Comparison of ENCODE assay signal across 9 cellular contexts in genomic region chr10:11678074-11678793, GRCh38.
DNase-seq lines count a peak whose midpoint lies in the region; ATAC-seq, FAIRE-seq and TF ChIP-seq lines count a peak whose summit lies in the region.
"Had no signal": no experiment of that assay in that cellular context is flagged by ENCODE, and none has a peak within 500 bp of the region (broad histone marks: within the 10 kb centered on the region; RNA-seq: fewer than 3 reads in every experiment).

No MANE protein-coding gene starts in this region.

- intact Hi-C loops in HepG2 (cut with micrococcal nuclease; ENCODE audit: unreplicated experiment), result no loop called here

- POLR2A ChIA-PET in HepG2 (lab: Yijun Ruan, JAX), result no interaction called here

- H2AFZ ChIP-seq in Karpas-422 (ENCODE audit: low read length) (no peak overlapping the region), HepG2 (ENCODE audit: low read length) (no peak overlapping the region)

- DNase-seq in Karpas-422, result peak; percentile 98
- DNase-seq in HepG2 (ENCODE audit: low spot score), result peak; percentile 30
- no peak for DNase-seq in COR-L47 (lab: John Stamatoyannopoulos, UW)
- no peak for DNase-seq in G401 (ENCODE audit: low spot score)
- no peak for DNase-seq in NCI-H2171 (lab: John Stamatoyannopoulos, UW)
- DNase-seq in NCI-H1092 (lab: John Stamatoyannopoulos, UW), result no peak

- FAIRE-seq in HepG2 (lab: Jason Lieb, UNC), result no peak

- H3K79me2 ChIP-seq in Karpas-422 (ENCODE audit: low read length), result peaks cover 10% of the 10 kb centered on the region
- no peaks in the 10 kb centered on the region for H3K79me2 ChIP-seq in HepG2 (ENCODE audit: insufficient read depth, low read length)

- TF ChIP-seq RAD21 in HepG2 (CRISPR knock-in tag; IDR thresholded peaks at IDR 0.05), result no peak

- no TSS peak for BruUV-seq in HepG2 (replicated peaks; lab: Mats Ljungman, UMichigan)

- WGBS in HepG2 (ENCODE audit: low lambda C conversion rate), result 35% methylated on average over 17 of the region's 17 CpGs

- H4K20me1 ChIP-seq in Karpas-422 (ENCODE audit: insufficient read depth, low read depth, low read length), result no peaks in the 10 kb centered on the region
- no peaks in the 10 kb centered on the region for H4K20me1 ChIP-seq in HepG2 (ENCODE audit: insufficient read depth, low read length)

- CTCF ChIA-PET in HepG2 (lab: Yijun Ruan, JAX; ENCODE audit: low intra/inter-chr PET ratio, low total read pairs), result no interaction called here

- in situ Hi-C loops in HepG2 (cut with HindIII; ENCODE audit: extremely low pct_ligation_motif_present, low pct_unique_long_range_greater_than_20kb), result no loop called here
- in situ Hi-C loops in G401 (cut with HindIII; ENCODE audit: low sequenced_read_pairs), result no loop called here

- H3K36me3 ChIP-seq in Karpas-422 (ENCODE audit: insufficient read depth, low read length) (peaks cover 20% of the 10 kb centered on the region), HepG2 (replicated peaks in 1 of 2; ENCODE audit: control insufficient read depth in 1 of 2, insufficient read depth in 2 of 2, low read length in 2 of 2) (no peaks in the 10 kb centered on the region)

- no peak for TF ChIP-seq POLR2A in HepG2 (IDR thresholded peaks at IDR 0.05; ENCODE audit: insufficient read depth in 1 of 2, low read depth in 2 of 2, low read length in 2 of 2)

- H3K27me3 ChIP-seq in Karpas-422 (ENCODE audit: low read length), result no peaks in the 10 kb centered on the region
- H3K27me3 ChIP-seq in HepG2 (ENCODE audit: control insufficient read depth in 1 of 2, insufficient read depth in 2 of 2, low read length in 2 of 2), result no peaks in the 10 kb centered on the region; a peak in 2 of 5 replicates

- H3K4me3 ChIP-seq in Karpas-422 (ENCODE audit: low read length) (no peak overlapping the region), HepG2 (replicated peaks in 1 of 3; ENCODE audit: insufficient read depth in 1 of 3, low read depth in 2 of 3, low read length in 3 of 3) (0 out of 6 replicates have a peak overlapping the region, but pooled peaks of 2 of the 3 experiments have one; percentile 16 to 21)
- H3K4me3 ChIP-seq: SK-N-MC had no signal

- H3K27ac ChIP-seq in Karpas-422 (ENCODE audit: low read length), result peak overlapping the region; percentile 98
- H3K27ac ChIP-seq in HepG2 (ENCODE audit: extremely low read length, insufficient read depth, low read length), result no peak overlapping the region
- H3K27ac ChIP-seq: SK-N-MC had no signal

- H3K9ac ChIP-seq in Karpas-422 (ENCODE audit: low read length), result peak overlapping the region; percentile 62
- no peak overlapping the region for H3K9ac ChIP-seq in HepG2 (ENCODE audit: insufficient read depth, low read depth, low read length)

- peak; percentile 85 for ATAC-seq in GM18858 (IDR thresholded peaks at IDR 0.05; ENCODE audit: unreplicated experiment)
- ATAC-seq in GM21717 (IDR thresholded peaks at IDR 0.05; ENCODE audit: unreplicated experiment), result peak; percentile 70
- peak; percentile 69 for ATAC-seq in HepG2

- TF ChIP-seq EP300 in HepG2 (IDR thresholded peaks at IDR 0.05; ENCODE audit: low read depth in 2 of 2, low read length in 2 of 2) (no peak), HepG2 (CRISPR knock-in tag; IDR thresholded peaks at IDR 0.05; ENCODE audit: borderline replicate concordance) (no peak)

- TF ChIP-seq CTCF in HepG2 (CRISPR knock-in tag; IDR thresholded peaks at IDR 0.05), result no peak

- H3K9me2 ChIP-seq in Karpas-422 (replicated peaks; ENCODE audit: insufficient read depth, low read length), result no peaks in the 10 kb centered on the region

- H3K4me2 ChIP-seq in Karpas-422 (ENCODE audit: low read depth, low read length, poor library complexity, severe bottlenecking) (peak overlapping the region; percentile 45), HepG2 (ENCODE audit: low read depth, low read length) (peak overlapping the region; percentile 49)

- H3K9me3 ChIP-seq in Karpas-422 (ENCODE audit: low read length) (no peaks in the 10 kb centered on the region), HepG2 (ENCODE audit: low read length) (no peaks in the 10 kb centered on the region)

- H3K4me1 ChIP-seq in Karpas-422 (ENCODE audit: low read length) (peaks cover 98% of the 10 kb centered on the region), HepG2 (ENCODE audit: insufficient read depth, low read length) (peaks cover 42% of the 10 kb centered on the region)

TF ChIP-seq in HepG2, 621 proteins besides CTCF, POLR2A, EP300 and RAD21:
- TF ChIP-seq FOXA3 (CRISPR knock-in tag; IDR thresholded peaks at IDR 0.05) (no peak), TFAP4 (IDR thresholded peaks at IDR 0.05; ENCODE audit: borderline replicate concordance, low read depth) (0 out of 2 replicates have a peak, but pooled peaks have one; percentile 39), IKZF4 (CRISPR knock-in tag; IDR thresholded peaks at IDR 0.05; ENCODE audit: borderline replicate concordance, low read depth, not compliant biosample characterization) (no peak), MYC (CRISPR knock-in tag; IDR thresholded peaks at IDR 0.05; ENCODE audit: borderline replicate concordance) (no peak), FOSL2 (CRISPR knock-in tag; IDR thresholded peaks at IDR 0.05) (peak; percentile 25; the same call in 1 of the 2 replicates), MED8 (CRISPR knock-in tag; IDR thresholded peaks at IDR 0.05; ENCODE audit: insufficient replicate concordance) (no peak), GZF1 (CRISPR knock-in tag; IDR thresholded peaks at IDR 0.05) (no peak), ZNF362 (CRISPR knock-in tag; IDR thresholded peaks at IDR 0.05; ENCODE audit: borderline replicate concordance) (peak; percentile 73), KDM4B (CRISPR knock-in tag; IDR thresholded peaks at IDR 0.05) (no peak)

Comparison
In these comparisons a context has a peak if more than half of its experiments do, and no peak if none do; other contexts are left out.
1. DNase-seq: peak in Karpas-422 (single experiment) and HepG2 (single experiment); none in COR-L47 (single experiment), G401 (single experiment), NCI-H2171 (single experiment) and NCI-H1092 (single experiment).
2. Peak in every context shown above with its lines, with median percentiles within 50 percentile points of each other: ATAC-seq.